ENCODE assay signal across 25 cellular contexts in the genomic region with DNA sequence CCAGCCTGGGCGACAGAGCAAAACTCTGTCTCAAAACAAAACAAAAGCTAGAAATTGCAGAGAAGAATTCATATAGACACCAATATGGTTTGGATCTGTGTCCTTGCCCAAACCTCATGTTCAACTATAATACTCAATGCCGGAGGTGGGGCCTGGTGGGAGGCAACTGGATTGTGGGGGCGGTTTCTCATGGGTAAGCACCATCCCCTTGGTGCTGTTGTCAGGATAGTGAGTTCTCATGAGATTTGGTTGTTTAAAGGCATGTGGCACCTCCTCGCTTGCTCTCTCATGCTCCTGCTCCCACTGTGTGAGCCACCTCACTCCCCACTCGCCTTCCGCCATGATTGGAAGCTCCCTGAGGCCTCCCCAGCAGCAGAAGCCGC.
"Had no signal": no experiment of that assay in that cellular context is flagged by ENCODE, and none has a peak within 500 bp of the region (broad histone marks: within the 10 kb centered on the region; RNA-seq: fewer than 3 reads in every experiment).

No MANE protein-coding gene starts in this region.

- ATAC-seq: natural killer cell; pancreas; right cardiac atrium; stimulated activated naive B cell treated with anti-CD40 and anti-IgM and Interleukin-4, amounts not matched to agents 10 μg/mL and 1 μg/mL and 100 μg/mL, for 72 hours; stimulated activated naive CD8-positive, alpha-beta T cell treated with anti-CD3 and anti-CD28 coated beads, Interleukin-15, Interleukin-2, amounts not matched to agents 100 U/mL and 50 U/mL, for 24 hours had no signal

- H3K27ac Mint-ChIP-seq: mesothelial cell of epicardium; naive B cell; natural killer cell; stimulated activated naive B cell treated with anti-CD40 and anti-IgM and Interleukin-4, amounts not matched to agents 10 μg/mL and 1 μg/mL and 100 μg/mL, for 72 hours had no signal

- H3K36me3 ChIP-seq: left ventricle myocardium inferior, pancreas, prostate gland, sigmoid colon, suprapubic skin, thoracic aorta, upper lobe of right lung had no signal

- H3K9me3 ChIP-seq: left ventricle myocardium inferior, pancreas, prostate gland, sigmoid colon, suprapubic skin, thoracic aorta, tibial artery, upper lobe of right lung had no signal

- H3K27me3 ChIP-seq: hepatocyte, pancreas, sigmoid colon, suprapubic skin, tibial artery, upper lobe of right lung had no signal

- H3K36me3 Mint-ChIP-seq: naive B cell; natural killer cell; stimulated activated naive B cell treated with anti-CD40 and anti-IgM and Interleukin-4, amounts not matched to agents 10 μg/mL and 1 μg/mL and 100 μg/mL, for 72 hours had no signal

- DNase-seq: islet precursor cell; left ventricle myocardium inferior; mesendoderm; naive B cell; natural killer cell; nucleus accumbens; pancreas; posterior cingulate gyrus; retina; right cardiac atrium; sigmoid colon; small intestine; stimulated activated CD4-positive, alpha-beta T cell treated with anti-CD3 and anti-CD28 coated beads, Interleukin-1b, Interleukin-23, amount 100 ng/mL, for 48 hours; stimulated activated CD4-positive, alpha-beta T cell treated with anti-CD3 and anti-CD28 coated beads, Interleukin-4, amount 100 ng/mL, for 1 hour; stimulated activated naive B cell treated with anti-CD40 and anti-IgM and Interleukin-4, amounts not matched to agents 10 μg/mL and 1 μg/mL and 100 μg/mL, for 72 hours; stimulated activated naive CD8-positive, alpha-beta T cell treated with anti-CD3 and anti-CD28 coated beads, Interleukin-15, Interleukin-2, amounts not matched to agents 100 U/mL and 50 U/mL, for 24 hours; tibial artery; trophoblast cell; upper lobe of right lung had no signal

- H3K27ac ChIP-seq: left ventricle myocardium inferior, pancreas, prostate gland, sigmoid colon, suprapubic skin, thoracic aorta, tibial artery, upper lobe of right lung had no signal

- H3K9me3 Mint-ChIP-seq: natural killer cell had no signal

- H2AFZ ChIP-seq: hepatocyte had no signal

- H3K4me3 ChIP-seq: hepatocyte, left ventricle myocardium inferior, lung, pancreas, prostate gland, sigmoid colon, suprapubic skin, thoracic aorta, tibial artery, upper lobe of right lung had no signal

- H3K4me1 Mint-ChIP-seq: naive B cell; stimulated activated naive B cell treated with anti-CD40 and anti-IgM and Interleukin-4, amounts not matched to agents 10 μg/mL and 1 μg/mL and 100 μg/mL, for 72 hours had no signal

- H3K4me3 Mint-ChIP-seq: mesothelial cell of epicardium; naive B cell; natural killer cell; stimulated activated naive B cell treated with anti-CD40 and anti-IgM and Interleukin-4, amounts not matched to agents 10 μg/mL and 1 μg/mL and 100 μg/mL, for 72 hours had no signal

- H3K4me2 ChIP-seq: hepatocyte had no signal

- H3K4me1 ChIP-seq: left ventricle myocardium inferior, pancreas, prostate gland, suprapubic skin had no signal
